In the genomic region with DNA sequence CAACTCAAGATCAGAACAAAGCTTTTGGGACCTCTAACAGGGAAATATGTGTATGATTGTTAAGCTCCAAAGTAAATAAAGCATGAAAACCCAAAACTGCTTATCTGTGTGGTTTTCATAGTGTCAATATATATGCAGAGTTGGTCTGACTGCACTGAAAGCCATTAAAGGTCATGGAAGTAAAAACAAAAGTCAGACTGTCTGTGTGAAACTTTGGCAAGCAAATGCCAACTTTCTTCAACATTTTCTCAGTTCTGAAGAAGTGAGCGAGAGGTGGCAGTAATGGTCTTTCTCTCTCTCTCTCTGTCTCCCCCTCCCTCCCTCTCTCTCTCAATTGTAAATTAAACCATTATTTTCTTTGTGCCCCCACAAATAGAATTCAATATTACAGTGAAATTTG, we compare ENCODE assay signal across 8 cellular contexts.
A peak's percentile ranks its signal among the peaks of the same experiment; 100 is the strongest.
DNase-seq lines count a peak whose midpoint lies in the region; ATAC-seq and TF ChIP-seq lines count a peak whose summit lies in the region.

No MANE protein-coding gene starts in this region.

- peak overlapping the region; percentile 47 for H3K4me3 Mint-ChIP-seq in activated T-helper 2 cell treated with anti-CD3 and anti-CD28 coated beads, Interferon-gamma antibody, Interleukin-2, Interleukin-4, amounts not matched to agents 10 μg/mL and 5 μg/mL and 100 μg/mL, durations not matched to agents 14 hours and 24 hours and 36 hours (ENCODE audit: low read depth)

- H3K27ac Mint-ChIP-seq in activated T-helper 2 cell treated with anti-CD3 and anti-CD28 coated beads, Interferon-gamma antibody, Interleukin-2, Interleukin-4, amounts not matched to agents 10 μg/mL and 5 μg/mL and 100 μg/mL, durations not matched to agents 14 hours and 24 hours and 36 hours, result peak overlapping the region; percentile 89

- no peaks in the 10 kb centered on the region for H3K9me3 Mint-ChIP-seq in activated T-helper 2 cell treated with anti-CD3 and anti-CD28 coated beads, Interferon-gamma antibody, Interleukin-2, Interleukin-4, amounts not matched to agents 10 μg/mL and 5 μg/mL and 100 μg/mL, durations not matched to agents 14 hours and 24 hours and 36 hours

- ATAC-seq in GM19023 (IDR thresholded peaks at IDR 0.05; ENCODE audit: unreplicated experiment), result peak; percentile 58
- ATAC-seq in HG03280 (IDR thresholded peaks at IDR 0.05; ENCODE audit: unreplicated experiment), result peak; percentile 61

- peaks cover 6% of the 10 kb centered on the region for H3K36me3 Mint-ChIP-seq in activated T-helper 2 cell treated with anti-CD3 and anti-CD28 coated beads, Interferon-gamma antibody, Interleukin-2, Interleukin-4, amounts not matched to agents 10 μg/mL and 5 μg/mL and 100 μg/mL, durations not matched to agents 14 hours and 24 hours and 36 hours (ENCODE audit: low read depth)

- no peaks in the 10 kb centered on the region for H3K27me3 Mint-ChIP-seq in activated T-helper 2 cell treated with anti-CD3 and anti-CD28 coated beads, Interferon-gamma antibody, Interleukin-2, Interleukin-4, amounts not matched to agents 10 μg/mL and 5 μg/mL and 100 μg/mL, durations not matched to agents 14 hours and 24 hours and 36 hours (ENCODE audit: low read depth)

- TF ChIP-seq POLR2A in vagina (IDR thresholded peaks at IDR 0.05), result no peak

- DNase-seq in BE2C (no peak), midbrain (lab: John Stamatoyannopoulos, UW) (peak; percentile 40), SIG-M5 treated with dmso at 0.1 percent for 504 hours (lab: John Stamatoyannopoulos, UW; ENCODE audit: unreplicated experiment) (no peak), retina (no peak), vagina (ENCODE audit: extremely low spot score in 2 of 2) (no peak)
- no peak for DNase-seq in activated T-helper 2 cell treated with anti-CD3 and anti-CD28 coated beads, Interferon-gamma antibody, Interleukin-2, Interleukin-4, amounts not matched to agents 10 μg/mL and 5 μg/mL and 100 μg/mL, durations not matched to agents 14 hours and 24 hours and 36 hours (ENCODE audit: low spot score)

- H3K4me1 Mint-ChIP-seq in activated T-helper 2 cell treated with anti-CD3 and anti-CD28 coated beads, Interferon-gamma antibody, Interleukin-2, Interleukin-4, amounts not matched to agents 10 μg/mL and 5 μg/mL and 100 μg/mL, durations not matched to agents 14 hours and 24 hours and 36 hours (ENCODE audit: low read depth), result peaks cover 67% of the 10 kb centered on the region

- H3K27me3 ChIP-seq in BE2C (no peaks in the 10 kb centered on the region), vagina (no peaks in the 10 kb centered on the region)

- H3K4me3 ChIP-seq in BE2C (ENCODE audit: low read depth, low read length) (no peak overlapping the region), vagina (no peak overlapping the region)

- TF ChIP-seq CTCF in BE2C (IDR thresholded peaks at IDR 0.05; ENCODE audit: low read depth, low read length) (peak; percentile 16; the same call in 1 of the 2 replicates), vagina (IDR thresholded peaks at IDR 0.05) (no peak)

- peaks cover 27% of the 10 kb centered on the region for H3K4me1 ChIP-seq in BE2C
- no peaks in the 10 kb centered on the region for H3K4me1 ChIP-seq in vagina

- intact Hi-C loops in activated T-helper 2 cell treated with anti-CD3 and anti-CD28 coated beads, Interferon-gamma antibody, Interleukin-2, Interleukin-4, amounts not matched to agents 10 μg/mL and 5 μg/mL and 100 μg/mL, durations not matched to agents 14 hours and 24 hours and 36 hours (cut with micrococcal nuclease), result loop anchor here (1.0 to 5.0 kb wide), 8 partner anchors 17 to 220 kb away; no protein-coding TSS in a partner anchor
- intact Hi-C loops in vagina (cut with DNase I), result no loop called here

- H3K27ac ChIP-seq in vagina, result no peak overlapping the region

- H3K9me3 ChIP-seq in BE2C (no peaks in the 10 kb centered on the region), vagina (no peaks in the 10 kb centered on the region)

- H3K36me3 ChIP-seq in BE2C (no peaks in the 10 kb centered on the region), vagina (no peaks in the 10 kb centered on the region)
